Comparison of ENCODE assay signal across 21 cellular contexts in genomic region chr9:21840647-21841046, GRCh38. TPM values are rescaled to one million over a fixed set of nuclear protein-coding genes. Genes with fewer than 3 reads are reported as not detected.
DNase-seq lines count a peak whose midpoint lies in the region; ATAC-seq and TF ChIP-seq lines count a peak whose summit lies in the region.
"Had no signal": no experiment of that assay in that cellular context is flagged by ENCODE, and none has a peak within 500 bp of the region (broad histone marks: within the 10 kb centered on the region; RNA-seq: fewer than 3 reads in every experiment).

No MANE protein-coding gene starts in this region.

- no peak overlapping the region for H2AFZ ChIP-seq in OCI-LY7 (ENCODE audit: low read length)
- H2AFZ ChIP-seq: GM23338 had no signal

- H3K27me3 ChIP-seq in aorta (ENCODE audit: control insufficient read depth in 1 of 2, insufficient read depth in 2 of 2, low read length in 1 of 2): no peaks in the 10 kb centered on the region

- H3K27ac Mint-ChIP-seq in stimulated activated naive CD8-positive, alpha-beta T cell treated with anti-CD3 and anti-CD28 coated beads, Interleukin-15, amount 100 ng/mL, for 72 hours: peak overlapping the region; percentile 22 to 74
- 0 out of 2 replicates have a peak overlapping the region, but pooled peaks have one; percentile 43 for H3K27ac Mint-ChIP-seq in HFFc6
- H3K27ac Mint-ChIP-seq: CD8-positive, alpha-beta T cell; GM23338; H9 had no signal

- H3K4me3 Mint-ChIP-seq in stimulated activated naive CD8-positive, alpha-beta T cell treated with anti-CD3 and anti-CD28 coated beads, Interleukin-15, amount 100 ng/mL, for 72 hours: no peak overlapping the region
- no peak overlapping the region for H3K4me3 Mint-ChIP-seq in HFFc6
- H3K4me3 Mint-ChIP-seq: CD4-positive, CD25-positive, alpha-beta regulatory T cell; CD8-positive, alpha-beta T cell; GM23338; H9 had no signal

- H3K9me3 Mint-ChIP-seq in stimulated activated naive CD8-positive, alpha-beta T cell treated with anti-CD3 and anti-CD28 coated beads, Interleukin-15, amount 100 ng/mL, for 72 hours: peaks cover 31 to 38% of the 10 kb centered on the region in 2 donors
- H3K9me3 Mint-ChIP-seq in HFFc6: peaks cover 21% of the 10 kb centered on the region

- H3K36me3 ChIP-seq in aorta (ENCODE audit: control insufficient read depth in 1 of 2, insufficient read depth in 2 of 2, low read length in 1 of 2): peaks cover 13% of the 10 kb centered on the region in 2 donors
- H3K36me3 ChIP-seq in OCI-LY7 (ENCODE audit: insufficient read depth, low read length): peaks cover 98% of the 10 kb centered on the region

- no peaks in the 10 kb centered on the region for H3K27me3 Mint-ChIP-seq in stimulated activated naive CD8-positive, alpha-beta T cell treated with anti-CD3 and anti-CD28 coated beads, Interleukin-15, amount 100 ng/mL, for 72 hours
- H3K27me3 Mint-ChIP-seq in HFFc6 (ENCODE audit: insufficient read depth): no peaks in the 10 kb centered on the region
- H3K27me3 Mint-ChIP-seq: CD4-positive, CD25-positive, alpha-beta regulatory T cell had no signal

- H3K9me3 ChIP-seq in aorta (ENCODE audit: control insufficient read depth, low read length) (peaks cover 1% of the 10 kb centered on the region), OCI-LY7 (ENCODE audit: low read length) (peaks cover 41% of the 10 kb centered on the region)

- 48 to 97% methylated on average over 2 of the region's 2 CpGs for WGBS in aorta, 2 donors

- H3K79me2 ChIP-seq in OCI-LY7 (ENCODE audit: insufficient read depth, low read depth, low read length): peaks cover 5% of the 10 kb centered on the region; the same call in 1 of the 2 replicates

- H3K4me3 ChIP-seq in aorta (ENCODE audit: low read length in 2 of 2) (no peak overlapping the region), OCI-LY7 (ENCODE audit: low read depth, low read length, poor library complexity, severe bottlenecking) (no peak overlapping the region)
- H3K4me3 ChIP-seq: GM12878, GM23338 had no signal

- H3K9me2 ChIP-seq in OCI-LY7 (ENCODE audit: insufficient read depth, low read length): no peaks in the 10 kb centered on the region

- H3K27ac ChIP-seq in aorta (ENCODE audit: low read depth in 1 of 2, low read length in 2 of 2): no peak overlapping the region
- H3K27ac ChIP-seq in OCI-LY7 (ENCODE audit: low read depth, low read length, poor library complexity, severe bottlenecking): no peak overlapping the region
- H3K27ac ChIP-seq: C4-2B had no signal

- POLR2A ChIA-PET in OCI-LY7 (lab: Charles Lee): interaction anchor here (0.6 kb wide), 2 partner anchors 108 to 628 kb away, joined by 3 to 4 read pairs; no protein-coding TSS in a partner anchor

- DNase-seq in stimulated activated naive CD8-positive, alpha-beta T cell treated with anti-CD3 and anti-CD28 coated beads, Interleukin-15, amount 100 ng/mL, for 72 hours: no peak
- no peak for DNase-seq in stimulated activated naive CD8-positive, alpha-beta T cell treated with anti-CD3 and anti-CD28 coated beads, Interleukin-15, Interleukin-2, amounts not matched to agents 100 U/mL and 50 U/mL, for 24 hours
- no peak for DNase-seq in HFFc6
- no peak for DNase-seq in left colon
- no peak for DNase-seq in aorta
- DNase-seq in OCI-LY7 (ENCODE audit: low spot score): no peak
- no peak for DNase-seq in activated CD4-positive, CD25-positive, alpha-beta regulatory T cell (lab: John Stamatoyannopoulos, UW)
- no peak for DNase-seq in NCI-H128 (lab: John Stamatoyannopoulos, UW; ENCODE audit: unreplicated experiment)
- DNase-seq: CD4-positive, CD25-positive, alpha-beta regulatory T cell; CD8-positive, alpha-beta T cell; DMS 273 treated with DMSO at 0.1 percent for 48 hours; DMS79; EL; GDM1; H9 had no signal

- CTCF ChIA-PET in OCI-LY7 (lab: Charles Lee; ENCODE audit: unreplicated experiment): no interaction called here

- no peaks in the 10 kb centered on the region for H3K4me1 ChIP-seq in aorta (ENCODE audit: control insufficient read depth in 1 of 2, insufficient read depth in 2 of 2, low read length in 2 of 2)
- peaks cover 8% of the 10 kb centered on the region for H3K4me1 ChIP-seq in OCI-LY7 (ENCODE audit: insufficient read depth, low read length, poor library complexity, severe bottlenecking)

- peaks cover 18% of the 10 kb centered on the region for H3K4me1 Mint-ChIP-seq in stimulated activated naive CD8-positive, alpha-beta T cell treated with anti-CD3 and anti-CD28 coated beads, Interleukin-15, amount 100 ng/mL, for 72 hours
- H3K4me1 Mint-ChIP-seq in HFFc6 (ENCODE audit: low read depth): peaks cover 27% of the 10 kb centered on the region
- H3K4me1 Mint-ChIP-seq: GM23338, H9 had no signal

- no peak for TF ChIP-seq CTCF in HFFc6 (IDR thresholded peaks at IDR 0.05)
- no peak for TF ChIP-seq CTCF in OCI-LY7 (conservative IDR thresholded peaks at IDR 0.05; ENCODE audit: low read length)

- no peak overlapping the region for H3K4me2 ChIP-seq in OCI-LY7 (ENCODE audit: low read length)
- H3K4me2 ChIP-seq: GM23338 had no signal

- intact Hi-C loops in left colon (cut with DNase I, micrococcal nuclease): no loop called here
- intact Hi-C loops in aorta (cut with DNase I): no loop called here
- intact Hi-C loops in OCI-LY7 (cut with micrococcal nuclease; ENCODE audit: unreplicated experiment): no loop called here

- peaks cover 92% of the 10 kb centered on the region for H3K36me3 Mint-ChIP-seq in HFFc6 (ENCODE audit: low read depth)

- no peak for ATAC-seq in stimulated activated naive CD8-positive, alpha-beta T cell treated with anti-CD3 and anti-CD28 coated beads, Interleukin-15, amount 100 ng/mL, for 72 hours
- ATAC-seq in stimulated activated naive CD8-positive, alpha-beta T cell treated with anti-CD3 and anti-CD28 coated beads, Interleukin-15, Interleukin-2, amounts not matched to agents 100 U/mL and 50 U/mL, for 24 hours: no peak
- ATAC-seq in left colon: peak; percentile 36
- ATAC-seq in aorta (ENCODE audit: low FRiP score): peak; percentile 44
- ATAC-seq: CD8-positive, alpha-beta T cell; GM12878; GM23338; HCT116 had no signal

- H4K20me1 ChIP-seq in OCI-LY7 (ENCODE audit: insufficient read depth, low read length): no peaks in the 10 kb centered on the region

- no TSS peak for BruUV-seq in OCI-LY7 (replicated peaks; lab: Mats Ljungman, UMichigan)

RNA-seq across cellular contexts. Expression of gene MTAP, which starts 38.2 kb away (rescaled TPM):
- total RNA-seq in HFFc6 (2021; fragmentation: NEBNext Ultra II Directional; extraction: Animal tissue kit (Norgen Biotek cat#: 25700)): 10 to 100 TPM; 40.7 to 65.2 (median 52.0) TPM
- total RNA-seq in left colon (10 to 100 TPM; 19.7 to 23.0 TPM), aorta (10 to 100 TPM; 28.5 to 41.1 TPM), OCI-LY7 (2022) (101 and 105 TPM in 2 replicates)
- polyA plus RNA-seq in aorta: 10 to 100 TPM in 1 of 2 donors, 1 to 10 TPM in 1; 4.0 to 10.9 TPM
- total RNA-seq in OCI-LY7 (2014; rRNA removed; shearing (Covaris generic)): 41.6 and 50.4 TPM in 2 replicates
- total RNA-seq: A172, H4 had no signal

Comparison
In these comparisons a context has a peak if more than half of its experiments do, and no peak if none do; other contexts are left out.
1. ATAC-seq: peak in left colon (single experiment) and aorta (single experiment); none in stimulated activated naive CD8-positive, alpha-beta T cell treated with anti-CD3 and anti-CD28 coated beads, Interleukin-15, amount 100 ng/mL, for 72 hours (single experiment) and stimulated activated naive CD8-positive, alpha-beta T cell treated with anti-CD3 and anti-CD28 coated beads, Interleukin-15, Interleukin-2, amounts not matched to agents 100 U/mL and 50 U/mL, for 24 hours (single experiment).